ENCODE assay signal across 11 cellular contexts in genomic region chr6:148507774-148508173, GRCh38.
DNase-seq lines count a peak whose midpoint lies in the region; ATAC-seq, FAIRE-seq and TF ChIP-seq lines count a peak whose summit lies in the region.
"Had no signal": no experiment of that assay in that cellular context is flagged by ENCODE, and none has a peak within 500 bp of the region (broad histone marks: within the 10 kb centered on the region; RNA-seq: fewer than 3 reads in every experiment).

No MANE protein-coding gene starts in this region.

- H3K27me3 ChIP-seq in right lobe of liver (no peaks in the 10 kb centered on the region), HepG2 (ENCODE audit: control insufficient read depth in 1 of 2, insufficient read depth in 2 of 2, low read length in 2 of 2) (no peaks in the 10 kb centered on the region), ovary (no peaks in the 10 kb centered on the region), aorta (ENCODE audit: control insufficient read depth in 1 of 2, insufficient read depth in 2 of 2, low read length in 1 of 2) (no peaks in the 10 kb centered on the region), foreskin keratinocyte (no peaks in the 10 kb centered on the region)

- no peaks in the 10 kb centered on the region for H4K20me1 ChIP-seq in HepG2 (ENCODE audit: insufficient read depth, low read length)

- TF ChIP-seq CTCF in right lobe of liver (IDR thresholded peaks at IDR 0.05) (no peak), HepG2 (CRISPR knock-in tag; IDR thresholded peaks at IDR 0.05) (no peak), fibroblast of villous mesenchyme (IDR thresholded peaks at IDR 0.05; ENCODE audit: insufficient read depth, low read depth, low read length) (no peak), ovary (IDR thresholded peaks at IDR 0.05) (no peak), foreskin keratinocyte (conservative IDR thresholded peaks at IDR 0.05) (no peak)

- H3K27ac ChIP-seq in right lobe of liver (peak overlapping the region; percentile 14 to 43 (median 24)), HepG2 (ENCODE audit: extremely low read length, insufficient read depth, low read length) (no peak overlapping the region), ovary (peak overlapping the region; percentile 0 to 67), aorta (ENCODE audit: low read depth in 1 of 2, low read length in 2 of 2) (peak overlapping the region in 1 of 2 donors; percentile 16), foreskin keratinocyte (no peak overlapping the region)
- H3K27ac ChIP-seq: A549 had no signal

- H2AFZ ChIP-seq in HepG2 (ENCODE audit: low read length): no peak overlapping the region

- no peak for TF ChIP-seq RAD21 in HepG2 (CRISPR knock-in tag; IDR thresholded peaks at IDR 0.05)

- H3K36me3 ChIP-seq in right lobe of liver: no peaks in the 10 kb centered on the region
- H3K36me3 ChIP-seq in HepG2 (replicated peaks in 1 of 2; ENCODE audit: control insufficient read depth in 1 of 2, insufficient read depth in 2 of 2, low read length in 2 of 2): no peaks in the 10 kb centered on the region; a peak in 1 of 5 replicates
- no peaks in the 10 kb centered on the region for H3K36me3 ChIP-seq in ovary
- no peaks in the 10 kb centered on the region for H3K36me3 ChIP-seq in aorta (ENCODE audit: control insufficient read depth in 1 of 2, insufficient read depth in 2 of 2, low read length in 1 of 2)
- H3K36me3 ChIP-seq: HAP-1 had no signal

- intact Hi-C loops in right lobe of liver (cut with DNase I): no loop called here
- intact Hi-C loops in HepG2 (cut with micrococcal nuclease; ENCODE audit: unreplicated experiment): no loop called here
- intact Hi-C loops in ovary (cut with DNase I): no loop called here
- intact Hi-C loops in aorta (cut with DNase I): no loop called here

- H3K4me2 ChIP-seq in HepG2 (ENCODE audit: low read depth, low read length): no peak overlapping the region
- H3K4me2 ChIP-seq: A549 had no signal

- in situ Hi-C loops in HepG2 (cut with HindIII; ENCODE audit: extremely low pct_ligation_motif_present, low pct_unique_long_range_greater_than_20kb): no loop called here

- DNase-seq in right lobe of liver: no peak
- no peak for DNase-seq in HepG2 (ENCODE audit: low spot score)
- peak; percentile 80 for DNase-seq in fibroblast of villous mesenchyme (ENCODE audit: low read depth)
- no peak for DNase-seq in ovary
- no peak for DNase-seq in aorta
- no peak for DNase-seq in foreskin keratinocyte

- no peak for FAIRE-seq in HepG2 (lab: Jason Lieb, UNC)
- FAIRE-seq: A549, G401.6 had no signal

- CTCF ChIA-PET in HepG2 (lab: Yijun Ruan, JAX; ENCODE audit: low intra/inter-chr PET ratio, low total read pairs): no interaction called here

- H3K4me3 ChIP-seq in right lobe of liver (no peak overlapping the region), HepG2 (replicated peaks in 1 of 3; ENCODE audit: insufficient read depth in 1 of 3, low read depth in 2 of 3, low read length in 3 of 3) (no peak overlapping the region), fibroblast of villous mesenchyme (ENCODE audit: low read depth, low read length) (no peak overlapping the region), ovary (no peak overlapping the region), aorta (ENCODE audit: low read length in 2 of 2) (no peak overlapping the region)
- H3K4me3 ChIP-seq: A549, HAP-1 had no signal

- H3K9me3 ChIP-seq in right lobe of liver (no peaks in the 10 kb centered on the region), HepG2 (ENCODE audit: low read length) (no peaks in the 10 kb centered on the region), ovary (no peaks in the 10 kb centered on the region), aorta (ENCODE audit: control insufficient read depth, low read length) (no peaks in the 10 kb centered on the region)
- H3K9me3 ChIP-seq: A549, HAP-1 had no signal

- H3K9ac ChIP-seq in HepG2 (ENCODE audit: insufficient read depth, low read depth, low read length): no peak overlapping the region

- POLR2A ChIA-PET in HepG2 (lab: Yijun Ruan, JAX): no interaction called here

- TF ChIP-seq POLR2A in right lobe of liver (IDR thresholded peaks at IDR 0.05) (no peak), HepG2 (IDR thresholded peaks at IDR 0.05; ENCODE audit: insufficient read depth in 1 of 2, low read depth in 2 of 2, low read length in 2 of 2) (no peak), ovary (IDR thresholded peaks at IDR 0.05) (no peak)

- H3K4me1 ChIP-seq in right lobe of liver (no peaks in the 10 kb centered on the region), HepG2 (ENCODE audit: insufficient read depth, low read length) (no peaks in the 10 kb centered on the region), ovary (ENCODE audit: insufficient read depth) (peaks cover 9% of the 10 kb centered on the region), aorta (ENCODE audit: control insufficient read depth in 1 of 2, insufficient read depth in 2 of 2, low read length in 2 of 2) (peaks cover 0 to 4% of the 10 kb centered on the region in 2 donors), foreskin keratinocyte (peaks cover 15% of the 10 kb centered on the region)
- H3K4me1 ChIP-seq: A549 had no signal

- TF ChIP-seq EP300 in HepG2 (IDR thresholded peaks at IDR 0.05; ENCODE audit: low read depth in 2 of 2, low read length in 2 of 2) (no peak), HepG2 (CRISPR knock-in tag; IDR thresholded peaks at IDR 0.05; ENCODE audit: borderline replicate concordance) (no peak), ovary (IDR thresholded peaks at IDR 0.05) (no peak)

- BruUV-seq in HepG2 (replicated peaks; lab: Mats Ljungman, UMichigan): no TSS peak

- 71% methylated on average over 5 of the region's 5 CpGs for WGBS in right lobe of liver (ENCODE audit: insufficient coverage, low coverage, low lambda C conversion rate, missing lambda C conversion rate)
- 90% methylated on average over 5 of the region's 5 CpGs for WGBS in HepG2 (ENCODE audit: low lambda C conversion rate)
- 15 to 28% (median 25%) methylated on average over 5 of the region's 5 CpGs for WGBS in ovary, 3 donors
- WGBS in aorta, 2 donors: 7 to 18% methylated on average over 5 of the region's 5 CpGs

- no peaks in the 10 kb centered on the region for H3K79me2 ChIP-seq in HepG2 (ENCODE audit: insufficient read depth, low read length)

- ATAC-seq in right lobe of liver (no peak), HepG2 (no peak), aorta (ENCODE audit: low FRiP score) (peak; percentile 56), HG03097 (IDR thresholded peaks at IDR 0.05; ENCODE audit: low FRiP score, unreplicated experiment) (no peak), foreskin keratinocyte (no peak), GM18858 (IDR thresholded peaks at IDR 0.05; ENCODE audit: unreplicated experiment) (no peak)
- ATAC-seq: A549 had no signal

TF ChIP-seq in HepG2, 621 proteins besides CTCF, POLR2A, EP300 and RAD21 (continues in another document):
- TF ChIP-seq, protein P1, sequence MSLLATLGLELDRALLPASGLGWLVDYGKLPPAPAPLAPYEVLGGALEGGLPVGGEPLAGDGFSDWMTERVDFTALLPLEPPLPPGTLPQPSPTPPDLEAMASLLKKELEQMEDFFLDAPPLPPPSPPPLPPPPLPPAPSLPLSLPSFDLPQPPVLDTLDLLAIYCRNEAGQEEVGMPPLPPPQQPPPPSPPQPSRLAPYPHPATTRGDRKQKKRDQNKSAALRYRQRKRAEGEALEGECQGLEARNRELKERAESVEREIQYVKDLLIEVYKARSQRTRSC (CRISPR knock-in tag; IDR thresholded peaks at IDR 0.05; ENCODE audit: low read depth): no peak
- no peak for TF ChIP-seq ZNF335 (CRISPR knock-in tag; IDR thresholded peaks at IDR 0.05)
- no peak for TF ChIP-seq ETS1 (CRISPR knock-in tag; IDR thresholded peaks at IDR 0.05)
- TF ChIP-seq RORA (CRISPR knock-in tag; IDR thresholded peaks at IDR 0.05): no peak
- TF ChIP-seq ZNF766 (CRISPR knock-in tag; IDR thresholded peaks at IDR 0.05; ENCODE audit: borderline replicate concordance): no peak
- no peak for TF ChIP-seq GATAD2A (CRISPR knock-in tag; IDR thresholded peaks at IDR 0.05)
- TF ChIP-seq ZNF7 (CRISPR knock-in tag; IDR thresholded peaks at IDR 0.05): no peak
- TF ChIP-seq PHF20 (CRISPR knock-in tag; IDR thresholded peaks at IDR 0.05): no peak
- no peak for TF ChIP-seq ZNF615 (CRISPR knock-in tag; IDR thresholded peaks at IDR 0.05; ENCODE audit: borderline replicate concordance)
- TF ChIP-seq REST (IDR thresholded peaks at IDR 0.05; ENCODE audit: borderline replicate concordance in 1 of 2, low read depth in 1 of 2, low read length in 2 of 2): no peak
- no peak for TF ChIP-seq KLF15 (CRISPR knock-in tag; IDR thresholded peaks at IDR 0.05; ENCODE audit: borderline replicate concordance)
- TF ChIP-seq ZNF20 (CRISPR knock-in tag; IDR thresholded peaks at IDR 0.05): no peak

Comparison
In these comparisons a context has a peak if more than half of its experiments do, and no peak if none do; other contexts are left out.
1. H3K27ac ChIP-seq: peak in right lobe of liver (3 of 3) and ovary (2 of 2); none in HepG2 (single experiment) and foreskin keratinocyte (single experiment).